29 cellular contexts compared by ENCODE assay signal in the genomic region with DNA sequence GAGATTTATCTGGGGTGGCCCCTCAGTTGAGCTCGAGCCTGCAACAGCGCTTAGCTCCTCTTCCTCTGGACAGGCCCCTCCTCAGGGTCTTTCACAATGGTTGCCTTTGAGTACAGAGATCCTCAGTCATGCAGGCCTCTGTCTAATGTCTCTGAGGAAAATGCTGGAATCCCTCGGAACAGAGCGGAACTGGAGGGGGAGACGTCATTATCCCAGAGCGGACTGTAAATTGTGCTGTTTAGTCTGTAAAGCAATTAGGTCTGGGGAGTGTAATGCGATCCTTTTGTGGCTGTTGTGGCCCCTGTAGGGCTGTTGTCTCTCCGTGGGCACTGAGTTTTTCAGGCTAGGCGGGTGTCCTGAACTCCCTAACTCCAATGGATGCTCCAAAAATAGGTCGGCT. TPM values are rescaled to one million over a fixed set of nuclear protein-coding genes. Genes with fewer than 3 reads are reported as not detected.
A peak's percentile ranks its signal among the peaks of the same experiment; 100 is the strongest.
DNase-seq lines count a peak whose midpoint lies in the region; ATAC-seq and TF ChIP-seq lines count a peak whose summit lies in the region.
"Had no signal": no experiment of that assay in that cellular context is flagged by ENCODE, and none has a peak within 500 bp of the region (broad histone marks: within the 10 kb centered on the region; RNA-seq: fewer than 3 reads in every experiment).

No MANE protein-coding gene starts in this region.

- H3K4me1 ChIP-seq in thoracic aorta (ENCODE audit: control insufficient read depth in 1 of 2, low read depth in 2 of 2): peaks cover 20 to 53% of the 10 kb centered on the region in 2 donors
- H3K4me1 ChIP-seq: BE2C, SJCRH30, spleen, upper lobe of right lung had no signal

- ATAC-seq in Right ventricle myocardium superior (ENCODE audit: poor library complexity) (peak; percentile 27), thoracic aorta (ENCODE audit: insufficient number of reproducible peaks, low FRiP score, low read depth) (no peak), T-cell (replicated peaks in 1 of 4) (no peak), HG02885 (IDR thresholded peaks at IDR 0.05; ENCODE audit: poor library complexity, unreplicated experiment) (no peak)
- ATAC-seq: activated T-cell treated with anti-CD3 and anti-CD28 coated beads, Interleukin-2, amount 50 U/mL, for 72 hours; effector memory CD8-positive, alpha-beta T cell; left colon; Panc1 had no signal

- H3K9me3 ChIP-seq in thoracic aorta: no peaks in the 10 kb centered on the region
- H3K9me3 ChIP-seq: BE2C, esophagus squamous epithelium, SJCRH30, spleen, upper lobe of right lung had no signal

- H3K27me3 Mint-ChIP-seq in T-cell: peaks cover 0 to 12% of the 10 kb centered on the region in 2 donors
- H3K27me3 Mint-ChIP-seq: progenitor cell of endocrine pancreas had no signal

- no peak overlapping the region for H3K27ac Mint-ChIP-seq in T-cell
- H3K27ac Mint-ChIP-seq: activated T-cell treated with anti-CD3 and anti-CD28 coated beads, Interleukin-2, amount 50 U/mL, for 72 hours; effector memory CD8-positive, alpha-beta T cell; HFFc6; natural killer cell treated with Interleukin-12 subunit alpha and Interleukin-12 subunit beta and Interleukin-15 and Interleukin-18, amount 100 ng/mL, for 72 hours; progenitor cell of endocrine pancreas had no signal

- H3K4me1 Mint-ChIP-seq in T-cell: no peaks in the 10 kb centered on the region

- POLR2A ChIA-PET in T-cell (lab: Charles Lee): no interaction called here

- H3K27me3 ChIP-seq in thoracic aorta (replicated peaks; ENCODE audit: insufficient read depth): no peaks in the 10 kb centered on the region
- H3K27me3 ChIP-seq: BE2C, esophagus squamous epithelium, SJCRH30, spleen, upper lobe of right lung had no signal

- CTCF ChIA-PET in T-cell (lab: Charles Lee): no interaction called here

- no peaks in the 10 kb centered on the region for H3K36me3 ChIP-seq in thoracic aorta
- H3K36me3 ChIP-seq: BE2C, esophagus squamous epithelium, SJCRH30, spleen, upper lobe of right lung had no signal

- no peak for TF ChIP-seq CTCF in thoracic aorta (IDR thresholded peaks at IDR 0.05)

- no peaks in the 10 kb centered on the region for H3K36me3 Mint-ChIP-seq in T-cell
- H3K36me3 Mint-ChIP-seq: natural killer cell treated with Interleukin-12 subunit alpha and Interleukin-12 subunit beta and Interleukin-15 and Interleukin-18, amount 100 ng/mL, for 72 hours had no signal

- no peak for DNase-seq in Right ventricle myocardium superior
- DNase-seq in cardiac septum (ENCODE audit: low spot score): no peak
- DNase-seq in islet precursor cell: peak; percentile 89
- DNase-seq in pons (ENCODE audit: low spot score): peak; percentile 52
- DNase-seq in thoracic aorta (ENCODE audit: low spot score): no peak
- no peak for DNase-seq in NCI-H2107 (lab: John Stamatoyannopoulos, UW)
- DNase-seq in T-cell: no peak
- DNase-seq: activated CD4-positive, alpha-beta T cell treated with anti-CD3 and anti-CD28 coated beads for 48 hours; activated naive CD4-positive, alpha-beta T cell treated with anti-CD3 and anti-CD28 coated beads, Interleukin-2, amount 50 U/mL, for 16 hours; activated T-cell treated with anti-CD3 and anti-CD28 coated beads, Interleukin-2, amount 50 U/mL, for 72 hours; BE2C; DMS53; effector memory CD8-positive, alpha-beta T cell; esophagus squamous epithelium; HFFc6; KG1; left colon; NCI-H1694; NCI-H345; spleen; stimulated activated CD4-positive, alpha-beta T cell treated with anti-CD3 and anti-CD28 coated beads, Interleukin-4, amount 100 ng/mL, for 1 hour; stimulated activated naive CD4-positive, alpha-beta T cell had no signal

- H3K4me3 Mint-ChIP-seq in T-cell: no peak overlapping the region
- H3K4me3 Mint-ChIP-seq: activated T-cell treated with anti-CD3 and anti-CD28 coated beads, Interleukin-2, amount 50 U/mL, for 72 hours; effector memory CD8-positive, alpha-beta T cell; HFFc6; natural killer cell treated with Interleukin-12 subunit alpha and Interleukin-12 subunit beta and Interleukin-15 and Interleukin-18, amount 100 ng/mL, for 72 hours had no signal

- H3K9me3 Mint-ChIP-seq in T-cell: no peaks in the 10 kb centered on the region
- H3K9me3 Mint-ChIP-seq: activated T-cell treated with anti-CD3 and anti-CD28 coated beads, Interleukin-2, amount 50 U/mL, for 72 hours; effector memory CD8-positive, alpha-beta T cell; natural killer cell treated with Interleukin-12 subunit alpha and Interleukin-12 subunit beta and Interleukin-15 and Interleukin-18, amount 100 ng/mL, for 72 hours had no signal

- H3K4me3 ChIP-seq in thoracic aorta: no peak overlapping the region
- H3K4me3 ChIP-seq: esophagus squamous epithelium, SJCRH30, spleen, upper lobe of right lung had no signal

- intact Hi-C loops in Right ventricle myocardium superior (cut with DNase I) (no loop called here), cardiac septum (cut with DNase I) (no loop called here)

- H3K27ac ChIP-seq in thoracic aorta: peak overlapping the region; percentile 50 to 71
- H3K27ac ChIP-seq: SJCRH30, spleen, upper lobe of right lung had no signal

RNA-seq across cellular contexts. Expression of gene DAAM2, which starts 15.0 kb away (rescaled TPM):
- total RNA-seq in Right ventricle myocardium superior (13.0 TPM), cardiac septum (10.4 TPM), thoracic aorta (10 to 100 TPM; 61.5 to 71.5 TPM), T-cell (under 1 TPM in 2 of 5 donors, not detected in 3; 0.03 to 0.07 TPM)
- total RNA-seq: activated T-cell treated with anti-CD3 and anti-CD28 coated beads, Interleukin-2, amount 50 U/mL, for 72 hours; natural killer cell treated with Interleukin-12 subunit alpha and Interleukin-12 subunit beta and Interleukin-15 and Interleukin-18, amount 100 ng/mL, for 72 hours; T-helper 1 cell treated with Interleukin-12 subunit alpha and Interleukin-12 subunit beta and Interleukin-4 antibody, amounts not matched to agents 30 ng/mL and 1 ng/mL, for 36 hours had no signal

RNA-seq across cellular contexts. Expression of gene KIF6, which starts 52.0 kb away (rescaled TPM):
- total RNA-seq in Right ventricle myocardium superior (0.27 TPM), cardiac septum (not detected), thoracic aorta (not detected), T-cell (under 1 TPM in 1 of 5 donors, not detected in 4; 0.53 TPM)
- total RNA-seq: HFFc6; natural killer cell treated with Interleukin-12 subunit alpha and Interleukin-12 subunit beta and Interleukin-15 and Interleukin-18, amount 100 ng/mL, for 72 hours had no signal

Comparison
In these comparisons a context has a peak if more than half of its experiments do, and no peak if none do; other contexts are left out.
1. DNase-seq: peak in islet precursor cell (single experiment) and pons (single experiment); none in Right ventricle myocardium superior (single experiment), cardiac septum (single experiment), thoracic aorta (single experiment), NCI-H2107 (single experiment) and T-cell (0 of 34).
2. RNA of gene DAAM2, which starts 15.0 kb away (total RNA-seq): 61.5 to 71.5 TPM in thoracic aorta, 13.0 TPM in Right ventricle myocardium superior (single experiment) and 10.4 TPM in cardiac septum (single experiment); 0.03 to 0.07 TPM in T-cell; every median in the first group is over 10 times any median in the second.